ENCODE assay signal across 18 cellular contexts in genomic region chr1:184326278-184326677, GRCh38.
DNase-seq lines count a peak whose midpoint lies in the region; ATAC-seq and TF ChIP-seq lines count a peak whose summit lies in the region.
"Had no signal": no experiment of that assay in that cellular context is flagged by ENCODE, and none has a peak within 500 bp of the region (broad histone marks: within the 10 kb centered on the region; RNA-seq: fewer than 3 reads in every experiment).

No MANE protein-coding gene starts in this region.

- H3K27me3 Mint-ChIP-seq in activated CD4-positive, alpha-beta memory T cell treated with anti-CD3 and anti-CD28 coated beads, Interleukin-2, amount 10 ng/mL, durations not matched to agents 7 days and 5 days = peaks cover 12% of the 10 kb centered on the region

- intact Hi-C loops in transverse colon (cut with DNase I; ENCODE audit: low total_unique reads) = no loop called here

- TF ChIP-seq CTCF in transverse colon (IDR thresholded peaks at IDR 0.05) = no peak

- H3K27ac ChIP-seq in transverse colon = no peak overlapping the region

- no peak for TF ChIP-seq EP300 in transverse colon (IDR thresholded peaks at IDR 0.05; ENCODE audit: low read depth)

- no peaks in the 10 kb centered on the region for H3K36me3 Mint-ChIP-seq in activated CD4-positive, alpha-beta memory T cell treated with anti-CD3 and anti-CD28 coated beads, Interleukin-2, amount 10 ng/mL, durations not matched to agents 7 days and 5 days (ENCODE audit: low read depth)
- H3K36me3 Mint-ChIP-seq: CD4-positive, CD25-positive, alpha-beta regulatory T cell had no signal

- H3K4me3 ChIP-seq in MG63 = no peak overlapping the region
- H3K4me3 ChIP-seq in transverse colon = no peak overlapping the region

- POLR2A ChIA-PET in activated CD4-positive, alpha-beta memory T cell treated with anti-CD3 and anti-CD28 coated beads, Interleukin-2, amount 10 ng/mL, durations not matched to agents 7 days and 5 days (lab: Charles Lee) = no interaction called here

- no peak for ATAC-seq in GM19328 (IDR thresholded peaks at IDR 0.05; ENCODE audit: unreplicated experiment)
- ATAC-seq: Panc1, SK-N-SH treated with all-trans-retinoic acid at 6 μM for 48 hours had no signal

- no peak overlapping the region for H3K27ac Mint-ChIP-seq in activated CD4-positive, alpha-beta memory T cell treated with anti-CD3 and anti-CD28 coated beads, Interleukin-2, amount 10 ng/mL, durations not matched to agents 7 days and 5 days
- H3K27ac Mint-ChIP-seq: CD4-positive, CD25-positive, alpha-beta regulatory T cell had no signal

- CTCF ChIA-PET in activated CD4-positive, alpha-beta memory T cell treated with anti-CD3 and anti-CD28 coated beads, Interleukin-2, amount 10 ng/mL, durations not matched to agents 7 days and 5 days (lab: Charles Lee) = no interaction called here

- H3K9me3 Mint-ChIP-seq in activated CD4-positive, alpha-beta memory T cell treated with anti-CD3 and anti-CD28 coated beads, Interleukin-2, amount 10 ng/mL, durations not matched to agents 7 days and 5 days = no peaks in the 10 kb centered on the region

- WGBS in transverse colon (ENCODE audit: low coverage in 1 of 2), 2 donors = 25 to 35% methylated on average over 5 to 6 of the region's 6 CpGs

- H3K4me1 ChIP-seq in transverse colon = peaks cover 0 to 40% (median 5%) of the 10 kb centered on the region in 4 donors

- H3K4me3 Mint-ChIP-seq in activated CD4-positive, alpha-beta memory T cell treated with anti-CD3 and anti-CD28 coated beads, Interleukin-2, amount 10 ng/mL, durations not matched to agents 7 days and 5 days = no peak overlapping the region
- H3K4me3 Mint-ChIP-seq: CD4-positive, CD25-positive, alpha-beta regulatory T cell had no signal

- in situ Hi-C loops in transverse colon (cut with MboI; ENCODE audit: low pct_ligation_motif_present in 1 of 4, low pct_unique_long_range_greater_than_20kb in 1 of 4, low sequenced_read_pairs in 3 of 4) = no loop called here

- H3K4me1 Mint-ChIP-seq in activated CD4-positive, alpha-beta memory T cell treated with anti-CD3 and anti-CD28 coated beads, Interleukin-2, amount 10 ng/mL, durations not matched to agents 7 days and 5 days = no peaks in the 10 kb centered on the region
- H3K4me1 Mint-ChIP-seq: CD4-positive, CD25-positive, alpha-beta regulatory T cell had no signal

- no peaks in the 10 kb centered on the region for H3K36me3 ChIP-seq in MG63
- no peaks in the 10 kb centered on the region for H3K36me3 ChIP-seq in transverse colon

- DNase-seq in MG63 (peak; percentile 60), amniotic epithelial cell (ENCODE audit: low read depth) (peak; percentile 9), iris pigment epithelial cell (ENCODE audit: low read depth) (peak; percentile 61), transverse colon (peak; percentile 47)
- no peak for DNase-seq in central memory CD4-positive, alpha-beta T cell
- DNase-seq in activated CD4-positive, alpha-beta memory T cell treated with anti-CD3 and anti-CD28 coated beads, Interleukin-2, amount 10 ng/mL, durations not matched to agents 7 days and 5 days = no peak
- DNase-seq: CD4-positive, CD25-positive, alpha-beta regulatory T cell; DMS79 treated with DMSO at 0.1 percent for 48 hours; Karpas-422; MM.1S; NCI-H1048; NCI-H1436; NCI-H187 treated with DMSO at 0.1 percent for 48 hours; NCI-H2107; NCI-H510A had no signal

- H3K27me3 ChIP-seq in MG63 (no peaks in the 10 kb centered on the region), transverse colon (no peaks in the 10 kb centered on the region)

- H3K9me3 ChIP-seq in MG63 (no peaks in the 10 kb centered on the region), transverse colon (no peaks in the 10 kb centered on the region)

- no peak for TF ChIP-seq POLR2A in transverse colon (IDR thresholded peaks at IDR 0.05)

Comparison
In these comparisons a context has a peak if more than half of its experiments do, and no peak if none do; other contexts are left out.
1. DNase-seq: peak in MG63 (single experiment), amniotic epithelial cell (single experiment), iris pigment epithelial cell (single experiment) and transverse colon (single experiment); none in central memory CD4-positive, alpha-beta T cell (single experiment) and activated CD4-positive, alpha-beta memory T cell treated with anti-CD3 and anti-CD28 coated beads, Interleukin-2, amount 10 ng/mL, durations not matched to agents 7 days and 5 days (single experiment).